11 cellular contexts compared by ENCODE assay signal in the genomic region with DNA sequence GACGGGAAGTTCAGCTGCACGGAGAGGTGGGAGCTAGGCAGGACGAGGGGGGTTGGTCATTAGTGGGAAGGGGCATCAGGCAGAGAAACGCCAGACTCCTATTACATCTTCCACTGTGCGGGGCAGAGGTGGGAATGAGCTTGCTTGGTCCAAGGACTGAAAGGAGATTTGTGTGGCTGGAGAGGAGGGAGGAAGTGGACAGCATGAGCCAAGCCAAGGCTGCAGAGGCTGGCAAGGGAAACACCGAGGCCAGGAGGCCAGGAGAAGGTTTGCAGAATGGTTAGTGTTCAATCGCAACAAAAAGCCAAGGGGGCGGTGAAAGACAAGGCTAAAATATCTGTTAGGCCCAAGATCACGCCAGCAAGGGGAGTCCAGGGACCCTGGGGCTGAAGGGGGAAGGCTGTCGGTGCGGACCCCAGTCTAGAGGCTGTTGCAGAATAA.
DNase-seq lines count a peak whose midpoint lies in the region; ATAC-seq and TF ChIP-seq lines count a peak whose summit lies in the region.
"Had no signal": no experiment of that assay in that cellular context is flagged by ENCODE, and none has a peak within 500 bp of the region (broad histone marks: within the 10 kb centered on the region; RNA-seq: fewer than 3 reads in every experiment).

No MANE protein-coding gene starts in this region.

- BruUV-seq in OCI-LY7 (replicated peaks; lab: Mats Ljungman, UMichigan), result no TSS peak

- peaks cover 37% of the 10 kb centered on the region for H3K4me1 ChIP-seq in GM23248 (ENCODE audit: insufficient read depth)
- peaks cover 76% of the 10 kb centered on the region for H3K4me1 ChIP-seq in adipocyte (ENCODE audit: control insufficient read depth, insufficient read depth, low read length)
- no peaks in the 10 kb centered on the region for H3K4me1 ChIP-seq in OCI-LY7 (ENCODE audit: insufficient read depth, low read length, poor library complexity, severe bottlenecking)
- H3K4me1 ChIP-seq: colonic mucosa had no signal

- peak overlapping the region in 3 of 8 donors; percentile 12 to 43 (median 37) for H3K4me3 Mint-ChIP-seq in naive B cell

- no peak for TF ChIP-seq CTCF in OCI-LY7 (conservative IDR thresholded peaks at IDR 0.05; ENCODE audit: low read length)

- H3K36me3 ChIP-seq in GM23248 (ENCODE audit: low read depth) (no peaks in the 10 kb centered on the region), adipocyte (ENCODE audit: control insufficient read depth, insufficient read depth, low read length, severe bottlenecking) (no peaks in the 10 kb centered on the region), OCI-LY7 (ENCODE audit: insufficient read depth, low read length) (no peaks in the 10 kb centered on the region)
- H3K36me3 ChIP-seq: colonic mucosa had no signal

- POLR2A ChIA-PET in OCI-LY7 (lab: Charles Lee), result no interaction called here

- peak overlapping the region in 4 of 6 donors; percentile 16 to 94 (median 78) for H3K27ac Mint-ChIP-seq in naive B cell

- H2AFZ ChIP-seq in GM23248 (no peak overlapping the region), OCI-LY7 (ENCODE audit: low read length) (no peak overlapping the region)

- ATAC-seq in naive B cell (ENCODE audit: low read depth in 2 of 2) (no peak), HG02759 (IDR thresholded peaks at IDR 0.05; ENCODE audit: unreplicated experiment) (no peak)
- ATAC-seq: activated CD4-positive, CD25-positive, alpha-beta regulatory T cell treated with anti-CD3 and anti-CD28 coated beads, Interleukin-2, amount 50 U/mL, for 24 hours had no signal

- H3K27ac ChIP-seq in GM23248 (peak overlapping the region; percentile 20; the same call in 1 of the 2 replicates), OCI-LY7 (ENCODE audit: low read depth, low read length, poor library complexity, severe bottlenecking) (no peak overlapping the region)
- H3K27ac ChIP-seq: colonic mucosa had no signal

- H3K9me2 ChIP-seq in GM23248 (ENCODE audit: insufficient read depth) (no peaks in the 10 kb centered on the region), OCI-LY7 (ENCODE audit: insufficient read depth, low read length) (no peaks in the 10 kb centered on the region)

- no peaks in the 10 kb centered on the region for H3K9me3 ChIP-seq in GM23248 (ENCODE audit: low read depth)
- no peaks in the 10 kb centered on the region for H3K9me3 ChIP-seq in adipocyte (ENCODE audit: control insufficient read depth, low read length)
- no peaks in the 10 kb centered on the region for H3K9me3 ChIP-seq in OCI-LY7 (ENCODE audit: low read length)
- H3K9me3 ChIP-seq: colonic mucosa had no signal

- no peaks in the 10 kb centered on the region for H4K20me1 ChIP-seq in GM23248 (ENCODE audit: insufficient read depth)
- no peaks in the 10 kb centered on the region for H4K20me1 ChIP-seq in OCI-LY7 (ENCODE audit: insufficient read depth, low read length)

- H3K4me3 ChIP-seq in GM23248 (no peak overlapping the region), adipocyte (ENCODE audit: low read length) (no peak overlapping the region), OCI-LY7 (ENCODE audit: low read depth, low read length, poor library complexity, severe bottlenecking) (no peak overlapping the region)
- H3K4me3 ChIP-seq: colonic mucosa had no signal

- H3K9ac ChIP-seq in GM23248 (no peak overlapping the region), adipocyte (ENCODE audit: low read length) (no peak overlapping the region)

- H3K4me2 ChIP-seq in GM23248 (ENCODE audit: unreplicated experiment) (no peak overlapping the region), OCI-LY7 (ENCODE audit: low read length) (no peak overlapping the region)

- no peaks in the 10 kb centered on the region for H3K9me3 Mint-ChIP-seq in naive B cell

- H3K79me2 ChIP-seq in GM23248 (ENCODE audit: insufficient read depth) (no peaks in the 10 kb centered on the region), OCI-LY7 (ENCODE audit: insufficient read depth, low read depth, low read length) (no peaks in the 10 kb centered on the region)

- H3K27me3 Mint-ChIP-seq in naive B cell, result peaks cover 19 to 67% (median 62%) of the 10 kb centered on the region in 3 donors

- 57 to 60% methylated on average over 11 of the region's 11 CpGs for WGBS in GM23248 (ENCODE audit: low coverage in 1 of 2, low lambda C conversion rate in 2 of 2, missing lambda C conversion rate in 2 of 2), 2 experiments

- CTCF ChIA-PET in OCI-LY7 (lab: Charles Lee; ENCODE audit: unreplicated experiment), result no interaction called here

- H3F3A ChIP-seq in GM23248 (ENCODE audit: insufficient read depth), result peaks cover 39% of the 10 kb centered on the region

- H3K27me3 ChIP-seq in GM23248 (replicated peaks; ENCODE audit: insufficient read depth), result no peaks in the 10 kb centered on the region
- H3K27me3 ChIP-seq in adipocyte (replicated peaks; ENCODE audit: control insufficient read depth, insufficient read depth, low read length), result no peaks in the 10 kb centered on the region
- H3K27me3 ChIP-seq: colonic mucosa had no signal

- peaks cover 7 to 15% (median 10%) of the 10 kb centered on the region in 3 donors for H3K4me1 Mint-ChIP-seq in naive B cell

- intact Hi-C loops in OCI-LY7 (cut with micrococcal nuclease; ENCODE audit: unreplicated experiment), result no loop called here

- DNase-seq in 8988T (peak; percentile 70), GM23248 (peak; percentile 71), adipocyte (ENCODE audit: low read depth) (peak; percentile 21), naive B cell (no peak), MV-4-11 (lab: John Stamatoyannopoulos, UW) (no peak), OCI-LY7 (ENCODE audit: low spot score) (no peak), epidermal melanocyte (ENCODE audit: insufficient read length, low spot score) (no peak)
- DNase-seq: colonic mucosa, GDM1 had no signal

- in situ Hi-C loops in GM23248 (cut with MboI), result no loop called here

- no peaks in the 10 kb centered on the region for H3K36me3 Mint-ChIP-seq in naive B cell

Comparison
In these comparisons a context has a peak if more than half of its experiments do, and no peak if none do; other contexts are left out.
1. DNase-seq: peak in 8988T (single experiment), GM23248 (single experiment) and adipocyte (single experiment); none in naive B cell (single experiment), MV-4-11 (single experiment), OCI-LY7 (single experiment) and epidermal melanocyte (single experiment).